In genomic region chr4:15550491-15550890, GRCh38 we compare ENCODE assay signal across 21 cellular contexts.
DNase-seq lines count a peak whose midpoint lies in the region; ATAC-seq, FAIRE-seq and TF ChIP-seq lines count a peak whose summit lies in the region.
"Had no signal": no experiment of that assay in that cellular context is flagged by ENCODE, and none has a peak within 500 bp of the region (broad histone marks: within the 10 kb centered on the region; RNA-seq: fewer than 3 reads in every experiment).

No MANE protein-coding gene starts in this region.

- no peak overlapping the region for H3K27ac Mint-ChIP-seq in Caco-2 (ENCODE audit: unreplicated experiment)
- no peak overlapping the region for H3K27ac Mint-ChIP-seq in activated naive CD4-positive, alpha-beta T cell treated with anti-CD3 and anti-CD28 coated beads for 36 hours
- H3K27ac Mint-ChIP-seq: CD4-positive, CD25-positive, alpha-beta regulatory T cell; H9 had no signal

- no peaks in the 10 kb centered on the region for H3K9me3 Mint-ChIP-seq in Caco-2 (ENCODE audit: unreplicated experiment)
- no peaks in the 10 kb centered on the region for H3K9me3 Mint-ChIP-seq in activated naive CD4-positive, alpha-beta T cell treated with anti-CD3 and anti-CD28 coated beads for 36 hours
- H3K9me3 Mint-ChIP-seq: CD4-positive, CD25-positive, alpha-beta regulatory T cell; H9 had no signal

- H3K4me2 ChIP-seq in K562 (ENCODE audit: insufficient read depth, low read length), result no peak overlapping the region
- H3K4me2 ChIP-seq: BLaER1 treated with 17β-estradiol and CSF1 and Interleukin-3, amounts not matched to agents 10 nM and 100 nM had no signal

- CTCF ChIA-PET in K562 (lab: Yijun Ruan, JAX; ENCODE audit: low intra/inter-chr PET ratio) (no interaction called here), Caco-2 (lab: Charles Lee) (no interaction called here)
- CTCF ChIA-PET in activated naive CD4-positive, alpha-beta T cell treated with anti-CD3 and anti-CD28 coated beads for 36 hours (lab: Charles Lee), result no interaction called here

- H3K4me3 ChIP-seq in K562 (no peak overlapping the region), retinal pigment epithelial cell (ENCODE audit: low read length) (no peak overlapping the region), Caco-2 (ENCODE audit: low read depth, low read length) (no peak overlapping the region)
- H3K4me3 ChIP-seq: BLaER1 treated with 17β-estradiol and CSF1 and Interleukin-3, amounts not matched to agents 10 nM and 100 nM had no signal

- in situ Hi-C loops in K562 (cut with MboI), result no loop called here

- H3K4me3 Mint-ChIP-seq in Caco-2 (ENCODE audit: unreplicated experiment), result no peak overlapping the region
- H3K4me3 Mint-ChIP-seq in activated naive CD4-positive, alpha-beta T cell treated with anti-CD3 and anti-CD28 coated beads for 36 hours, result no peak overlapping the region
- H3K4me3 Mint-ChIP-seq: CD4-positive, CD25-positive, alpha-beta regulatory T cell; H9 had no signal

- no peak for TF ChIP-seq EP300 in K562 (IDR thresholded peaks at IDR 0.05; ENCODE audit: low read length)

- intact Hi-C loops in K562 (cut with micrococcal nuclease) (no loop called here), Caco-2 (cut with micrococcal nuclease; ENCODE audit: unreplicated experiment) (no loop called here)
- intact Hi-C loops in activated naive CD4-positive, alpha-beta T cell treated with anti-CD3 and anti-CD28 coated beads for 36 hours (cut with micrococcal nuclease), result no loop called here

- H3K27ac ChIP-seq in K562 (ENCODE audit: extremely low read depth, low read depth, low read length), result no peak overlapping the region
- H3K27ac ChIP-seq: 22Rv1; BLaER1 treated with 17β-estradiol and CSF1 and Interleukin-3, amounts not matched to agents 10 nM and 100 nM had no signal

- H3K36me3 ChIP-seq in K562 (ENCODE audit: control insufficient read depth, insufficient read depth, low read length) (no peaks in the 10 kb centered on the region), Caco-2 (ENCODE audit: control insufficient read depth, insufficient read depth, low read length) (no peaks in the 10 kb centered on the region; the same call in 1 of the 2 replicates)

- TF ChIP-seq POLR2A in K562 (conservative IDR thresholded peaks at IDR 0.05), result no peak

- H3K4me1 ChIP-seq in K562 (replicated peaks in 1 of 2; ENCODE audit: control insufficient read depth in 2 of 2, insufficient read depth in 2 of 2, low read length in 2 of 2) (no peaks in the 10 kb centered on the region), Caco-2 (peaks cover 12% of the 10 kb centered on the region)

- H3K9me1 ChIP-seq in K562 (ENCODE audit: control insufficient read depth, insufficient read depth, low read length), result no peaks in the 10 kb centered on the region

- BruUV-seq in K562 (replicated peaks; lab: Mats Ljungman, UMichigan), result no TSS peak
- BruUV-seq in Caco-2 (replicated peaks; lab: Mats Ljungman, UMichigan), result no TSS peak

- POLR2A ChIA-PET in K562 (lab: Yijun Ruan, JAX), result no interaction called here
- POLR2A ChIA-PET in Caco-2 (lab: Charles Lee), result no interaction called here

- DNase-seq in DMS53 (lab: John Stamatoyannopoulos, UW), result peak; percentile 38
- no peak for DNase-seq in DMS53 treated with DMSO at 0.1 percent for 48 hours (lab: John Stamatoyannopoulos, UW; ENCODE audit: unreplicated experiment)
- DNase-seq in K562 (ENCODE audit: extremely low read depth in 1 of 4, low spot score in 3 of 4), result no peak
- DNase-seq in kidney tubule cell (ENCODE audit: low spot score), result peak; percentile 16
- DNase-seq in retinal pigment epithelial cell (ENCODE audit: low read depth), result peak; percentile 14
- no peak for DNase-seq in Caco-2
- no peak for DNase-seq in activated naive CD4-positive, alpha-beta T cell treated with anti-CD3 and anti-CD28 coated beads for 36 hours
- DNase-seq: Calu3; CD4-positive, CD25-positive, alpha-beta regulatory T cell; DMS 273 treated with DMSO at 0.1 percent for 48 hours; DMS79 treated with DMSO at 0.1 percent for 48 hours; EL; GOT3; H9 had no signal

- no peak for FAIRE-seq in K562 (lab: Jason Lieb, UNC)
- FAIRE-seq: G401.6, GM12892, HepG2, HTR-8/SVneo had no signal

- H2AFZ ChIP-seq in K562 (ENCODE audit: low read depth, low read length), result no peak overlapping the region; the same call in 1 of the 2 replicates

- no peak for TF ChIP-seq RAD21 in K562 (CRISPR knock-in tag; conservative IDR thresholded peaks at IDR 0.05 in 1 of 2, IDR thresholded peaks at IDR 0.05 in 1 of 2)

- H3K36me3 Mint-ChIP-seq in Caco-2 (ENCODE audit: insufficient read depth, unreplicated experiment), result peaks cover 9% of the 10 kb centered on the region
- H3K36me3 Mint-ChIP-seq in activated naive CD4-positive, alpha-beta T cell treated with anti-CD3 and anti-CD28 coated beads for 36 hours (ENCODE audit: low read depth), result no peaks in the 10 kb centered on the region

- H3K9me3 ChIP-seq in K562 (replicated peaks; ENCODE audit: control insufficient read depth, insufficient read depth, low read depth, low read length) (no peaks in the 10 kb centered on the region), Caco-2 (no peaks in the 10 kb centered on the region)
- H3K9me3 ChIP-seq: BLaER1 treated with 17β-estradiol and CSF1 and Interleukin-3, amounts not matched to agents 10 nM and 100 nM had no signal

- H3K9ac ChIP-seq in K562 (ENCODE audit: insufficient read depth in 1 of 2, low read depth in 2 of 2, low read length in 2 of 2), result no peak overlapping the region
- H3K9ac ChIP-seq: BLaER1 treated with 17β-estradiol and CSF1 and Interleukin-3, amounts not matched to agents 10 nM and 100 nM had no signal

- no peaks in the 10 kb centered on the region for H3K27me3 ChIP-seq in K562 (ENCODE audit: control insufficient read depth in 2 of 2, insufficient read depth in 2 of 2, low read length in 2 of 2)
- H3K27me3 ChIP-seq in Caco-2 (replicated peaks; ENCODE audit: control insufficient read depth, insufficient read depth, low read length), result no peaks in the 10 kb centered on the region
- H3K27me3 ChIP-seq: BLaER1 treated with 17β-estradiol and CSF1 and Interleukin-3, amounts not matched to agents 10 nM and 100 nM had no signal

- TF ChIP-seq CTCF in K562 (IDR thresholded peaks at IDR 0.05 in 2 of 3, conservative IDR thresholded peaks at IDR 0.05 in 1 of 3; ENCODE audit: insufficient read depth in 2 of 3, low read depth in 1 of 3, low read length in 3 of 3) (no peak), retinal pigment epithelial cell (conservative IDR thresholded peaks at IDR 0.05; ENCODE audit: low read depth, low read length) (no peak), Caco-2 (IDR thresholded peaks at IDR 0.05; ENCODE audit: insufficient read depth in 1 of 2, low read depth in 1 of 2, low read length in 1 of 2, severe bottlenecking in 1 of 2, unreplicated experiment in 1 of 2) (no peak)

- H3K27me3 Mint-ChIP-seq in Caco-2 (ENCODE audit: insufficient read depth, unreplicated experiment), result no peaks in the 10 kb centered on the region
- no peaks in the 10 kb centered on the region for H3K27me3 Mint-ChIP-seq in activated naive CD4-positive, alpha-beta T cell treated with anti-CD3 and anti-CD28 coated beads for 36 hours (ENCODE audit: low read depth)
- H3K27me3 Mint-ChIP-seq: CD4-positive, CD25-positive, alpha-beta regulatory T cell had no signal

- peaks cover 14% of the 10 kb centered on the region for H3K4me1 Mint-ChIP-seq in Caco-2 (ENCODE audit: low read depth, unreplicated experiment)
- peaks cover 9% of the 10 kb centered on the region for H3K4me1 Mint-ChIP-seq in activated naive CD4-positive, alpha-beta T cell treated with anti-CD3 and anti-CD28 coated beads for 36 hours (ENCODE audit: low read depth)

- WGBS in K562 (ENCODE audit: insufficient coverage, low coverage, missing lambda C conversion rate), result 37% methylated on average over 3 of the region's 3 CpGs

- no peaks in the 10 kb centered on the region for H3K79me2 ChIP-seq in K562 (ENCODE audit: control insufficient read depth, insufficient read depth, low read length)

- no peaks in the 10 kb centered on the region for H4K20me1 ChIP-seq in K562 (replicated peaks; ENCODE audit: control insufficient read depth, insufficient read depth, low read length)
- H4K20me1 ChIP-seq: BLaER1 treated with 17β-estradiol and CSF1 and Interleukin-3, amounts not matched to agents 10 nM and 100 nM had no signal

- ATAC-seq in K562 (peak; percentile 29; the same call in 2 of the 3 replicates), HG02852 (IDR thresholded peaks at IDR 0.05; ENCODE audit: unreplicated experiment) (no peak)
- ATAC-seq: HepG2 had no signal

TF ChIP-seq in K562, 482 proteins besides CTCF, POLR2A, EP300 and RAD21:
- TF ChIP-seq ZNF311 (CRISPR knock-in tag; IDR thresholded peaks at IDR 0.05), result no peak
- TF ChIP-seq BRD9 (IDR thresholded peaks at IDR 0.05; ENCODE audit: low read depth, partially characterized antibody), result no peak
- 0 out of 2 replicates have a peak, but pooled peaks have one; percentile 19 for TF ChIP-seq HMBOX1 (IDR thresholded peaks at IDR 0.05)
- no peak for TF ChIP-seq CBX5 (IDR thresholded peaks at IDR 0.05; ENCODE audit: borderline replicate concordance, low read depth)
- no peak for TF ChIP-seq ELK3 (CRISPR knock-in tag; IDR thresholded peaks at IDR 0.05)
- TF ChIP-seq FOXJ2 (tag; IDR thresholded peaks at IDR 0.05), result peak; percentile 75
- TF ChIP-seq RFX1 (IDR thresholded peaks at IDR 0.05), result peak; percentile 51

Comparison
In these comparisons a context has a peak if more than half of its experiments do, and no peak if none do; other contexts are left out.
1. DNase-seq: peak in DMS53 (single experiment), kidney tubule cell (single experiment) and retinal pigment epithelial cell (single experiment); none in DMS53 treated with DMSO at 0.1 percent for 48 hours (single experiment), K562 (0 of 4), Caco-2 (0 of 2) and activated naive CD4-positive, alpha-beta T cell treated with anti-CD3 and anti-CD28 coated beads for 36 hours (single experiment).